9 cellular contexts compared by ENCODE assay signal in the genomic region with DNA sequence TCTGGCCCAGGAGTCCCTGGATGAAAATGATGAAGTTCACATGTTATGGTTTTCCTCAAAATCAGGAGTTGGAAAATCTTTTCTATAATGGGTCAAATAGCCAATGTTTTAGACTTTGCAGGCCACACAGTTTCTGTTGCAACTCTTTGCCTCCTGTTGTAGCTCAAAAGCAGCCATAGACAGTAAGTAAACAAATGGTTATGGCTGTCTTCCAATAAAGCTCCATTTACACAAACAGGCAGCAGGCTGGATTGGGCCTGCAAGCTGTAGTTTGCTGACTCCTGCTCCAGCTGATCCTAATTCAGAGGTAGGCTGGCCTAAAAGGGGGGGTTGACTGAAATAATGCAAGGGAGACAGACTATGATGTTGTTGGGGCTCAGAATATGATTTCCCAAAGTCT. TPM values are rescaled to one million over a fixed set of nuclear protein-coding genes. Genes with fewer than 3 reads are reported as not detected.
DNase-seq lines count a peak whose midpoint lies in the region; ATAC-seq, FAIRE-seq and TF ChIP-seq lines count a peak whose summit lies in the region.
"Had no signal": no experiment of that assay in that cellular context is flagged by ENCODE, and none has a peak within 500 bp of the region (broad histone marks: within the 10 kb centered on the region; RNA-seq: fewer than 3 reads in every experiment).

No MANE protein-coding gene starts in this region.

- no peak for TF ChIP-seq CTCF in foreskin keratinocyte (conservative IDR thresholded peaks at IDR 0.05)

- H3K9me3 ChIP-seq in small intestine (ENCODE audit: control insufficient read depth, low read depth): no peaks in the 10 kb centered on the region
- H3K9me3 ChIP-seq: spleen had no signal

- no peaks in the 10 kb centered on the region for H3K36me3 ChIP-seq in small intestine (ENCODE audit: control insufficient read depth in 2 of 2, insufficient read depth in 2 of 2, low read length in 2 of 2)
- H3K36me3 ChIP-seq: spleen had no signal

- H3K27ac ChIP-seq in small intestine (ENCODE audit: low read depth in 1 of 2, low read length in 1 of 2) (peak overlapping the region in 1 of 2 donors; percentile 22), foreskin keratinocyte (no peak overlapping the region)
- H3K27ac ChIP-seq: spleen had no signal

- DNase-seq in GM04503 (ENCODE audit: low read depth) (peak; percentile 50), NCI-H748 (lab: John Stamatoyannopoulos, UW; ENCODE audit: unreplicated experiment) (peak; percentile 60), fibroblast of peridontal ligament (ENCODE audit: extremely low read depth) (peak; percentile 90), small intestine (peak; percentile 20), foreskin keratinocyte (no peak)
- no peak for DNase-seq in activated T-cell treated with anti-CD3 and anti-CD28 coated beads, Interleukin-2, amount 50 U/mL, for 4 hours
- no peak for DNase-seq in stimulated activated CD4-positive, alpha-beta T cell treated with anti-CD3 and anti-CD28 coated beads, Interleukin-2, amount 100 ng/mL, for 24 hours
- DNase-seq: spleen had no signal

- no peaks in the 10 kb centered on the region for H3K9me3 Mint-ChIP-seq in activated T-cell treated with anti-CD3 and anti-CD28 coated beads, Interleukin-2, amount 50 U/mL, for 4 hours

- H3K27me3 Mint-ChIP-seq in activated T-cell treated with anti-CD3 and anti-CD28 coated beads, Interleukin-2, amount 50 U/mL, for 4 hours (ENCODE audit: low read depth): no peaks in the 10 kb centered on the region

- H3K27me3 ChIP-seq in small intestine (ENCODE audit: control insufficient read depth in 2 of 2, insufficient read depth in 2 of 2, low read length in 2 of 2) (no peaks in the 10 kb centered on the region), foreskin keratinocyte (peaks cover 32% of the 10 kb centered on the region)
- H3K27me3 ChIP-seq: spleen had no signal

- H3K4me1 ChIP-seq in small intestine (ENCODE audit: control insufficient read depth in 2 of 2, insufficient read depth in 1 of 2, low read depth in 1 of 2, low read length in 1 of 2): peaks cover 0 to 6% of the 10 kb centered on the region in 2 donors
- no peaks in the 10 kb centered on the region for H3K4me1 ChIP-seq in foreskin keratinocyte

- no peak overlapping the region for H3K4me3 Mint-ChIP-seq in activated T-cell treated with anti-CD3 and anti-CD28 coated beads, Interleukin-2, amount 50 U/mL, for 4 hours

- no peaks in the 10 kb centered on the region for H3K4me1 Mint-ChIP-seq in activated T-cell treated with anti-CD3 and anti-CD28 coated beads, Interleukin-2, amount 50 U/mL, for 4 hours (ENCODE audit: low read depth)

- no peak overlapping the region for H3K4me3 ChIP-seq in small intestine (ENCODE audit: low read depth in 1 of 2, low read length in 2 of 2)
- H3K4me3 ChIP-seq: spleen had no signal

- FAIRE-seq in small intestine (lab: Jason Lieb, UNC): no peak

- no peaks in the 10 kb centered on the region for H3K36me3 Mint-ChIP-seq in activated T-cell treated with anti-CD3 and anti-CD28 coated beads, Interleukin-2, amount 50 U/mL, for 4 hours (ENCODE audit: insufficient read depth)

- ATAC-seq in activated T-cell treated with anti-CD3 and anti-CD28 coated beads, Interleukin-2, amount 50 U/mL, for 4 hours: no peak
- ATAC-seq in foreskin keratinocyte (no peak), HG02588 (IDR thresholded peaks at IDR 0.05; ENCODE audit: unreplicated experiment) (no peak)

RNA-seq across cellular contexts. Expression of gene METTL24, which starts 33.0 kb away (rescaled TPM):
- polyA plus RNA-seq in small intestine (under 1 TPM in 1 of 3 donors, not detected in 2; 0.66 TPM), foreskin keratinocyte (not detected in 2 replicates)
- total RNA-seq in activated T-cell treated with anti-CD3 and anti-CD28 coated beads, Interleukin-2, amount 50 U/mL, for 4 hours: not detected
- total RNA-seq in foreskin keratinocyte: not detected in 2 replicates
- polyA plus RNA-seq: spleen had no signal

Comparison
In these comparisons a context has a peak if more than half of its experiments do, and no peak if none do; other contexts are left out.
1. DNase-seq: peak in GM04503 (single experiment), NCI-H748 (single experiment), fibroblast of peridontal ligament (single experiment) and small intestine (single experiment); none in activated T-cell treated with anti-CD3 and anti-CD28 coated beads, Interleukin-2, amount 50 U/mL, for 4 hours (single experiment), stimulated activated CD4-positive, alpha-beta T cell treated with anti-CD3 and anti-CD28 coated beads, Interleukin-2, amount 100 ng/mL, for 24 hours (0 of 2) and foreskin keratinocyte (0 of 2).